ENCODE assay signal across 7 cellular contexts in the genomic region with DNA sequence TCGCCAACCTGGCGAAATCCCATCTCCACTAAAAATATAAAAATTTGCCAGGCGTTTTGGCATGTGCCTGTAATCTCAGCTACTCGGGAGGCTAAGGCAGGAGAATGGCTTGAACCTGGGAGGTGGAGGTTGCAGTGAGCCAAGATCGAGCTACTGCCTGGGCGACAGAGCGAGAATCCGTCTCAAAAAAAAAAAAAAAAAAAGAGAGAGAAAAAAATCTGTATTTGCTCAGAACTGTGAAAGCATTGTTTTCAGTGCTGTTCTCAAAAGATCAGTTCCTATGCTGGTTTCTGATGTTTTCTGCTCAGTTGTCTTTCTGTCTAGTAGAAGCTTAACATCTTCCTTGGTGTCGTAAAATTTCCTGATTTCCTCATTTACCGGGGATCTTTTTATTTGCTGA. TPM values are rescaled to one million over a fixed set of nuclear protein-coding genes. Genes with fewer than 3 reads are reported as not detected.
DNase-seq lines count a peak whose midpoint lies in the region; ATAC-seq, FAIRE-seq and TF ChIP-seq lines count a peak whose summit lies in the region.
"Had no signal": no experiment of that assay in that cellular context is flagged by ENCODE, and none has a peak within 500 bp of the region (broad histone marks: within the 10 kb centered on the region; RNA-seq: fewer than 3 reads in every experiment).

No MANE protein-coding gene starts in this region.

- H2AFZ ChIP-seq in HepG2 (ENCODE audit: low read length), result no peak overlapping the region
- H2AFZ ChIP-seq: parathyroid adenoma had no signal

- in situ Hi-C loops in HepG2 (cut with HindIII; ENCODE audit: extremely low pct_ligation_motif_present, low pct_unique_long_range_greater_than_20kb), result loop anchor here (10.0 kb wide), 1 partner anchor 76 kb away; no protein-coding TSS in a partner anchor

- FAIRE-seq in HepG2 (lab: Jason Lieb, UNC), result no peak

- 46% methylated on average over 10 of the region's 10 CpGs for WGBS in HepG2 (ENCODE audit: low lambda C conversion rate)
- WGBS in right lobe of liver (ENCODE audit: insufficient coverage, low coverage, low lambda C conversion rate, missing lambda C conversion rate), result 45% methylated on average over 7 of the region's 10 CpGs

- no peak for TF ChIP-seq RAD21 in HepG2 (CRISPR knock-in tag; IDR thresholded peaks at IDR 0.05)

- no peak for ATAC-seq in HepG2
- no peak for ATAC-seq in right lobe of liver
- no peak for ATAC-seq in upper lobe of right lung

- H3K27ac ChIP-seq in HepG2 (ENCODE audit: extremely low read length, insufficient read depth, low read length), result peak overlapping the region; percentile 8
- no peak overlapping the region for H3K27ac ChIP-seq in right lobe of liver
- peak overlapping the region; percentile 68 for H3K27ac ChIP-seq in upper lobe of right lung
- H3K27ac ChIP-seq: parathyroid adenoma had no signal

- H3K79me2 ChIP-seq in HepG2 (ENCODE audit: insufficient read depth, low read length), result peaks cover 76% of the 10 kb centered on the region

- peak overlapping the region in 2 of 3 experiments; percentile 17 to 83; a peak in 4 of 6 replicates for H3K4me3 ChIP-seq in HepG2 (replicated peaks in 1 of 3; ENCODE audit: insufficient read depth in 1 of 3, low read depth in 2 of 3, low read length in 3 of 3)
- H3K4me3 ChIP-seq in right lobe of liver, result no peak overlapping the region
- H3K4me3 ChIP-seq in epithelial cell of esophagus (ENCODE audit: low read length), result peak overlapping the region; percentile 43
- peak overlapping the region; percentile 54 for H3K4me3 ChIP-seq in upper lobe of right lung

- peak overlapping the region; percentile 56 for H3K9ac ChIP-seq in HepG2 (ENCODE audit: insufficient read depth, low read depth, low read length)
- H3K9ac ChIP-seq: parathyroid adenoma had no signal

- CTCF ChIA-PET in HepG2 (lab: Yijun Ruan, JAX; ENCODE audit: low intra/inter-chr PET ratio, low total read pairs), result no interaction called here

- peaks cover 5 to 16% of the 10 kb centered on the region in 2 experiments; a peak in 4 of 5 replicates for H3K36me3 ChIP-seq in HepG2 (replicated peaks in 1 of 2; ENCODE audit: control insufficient read depth in 1 of 2, insufficient read depth in 2 of 2, low read length in 2 of 2)
- peaks cover 0 to 11% (median 3%) of the 10 kb centered on the region in 4 donors for H3K36me3 ChIP-seq in right lobe of liver
- peaks cover 11% of the 10 kb centered on the region for H3K36me3 ChIP-seq in upper lobe of right lung

- peaks cover 58% of the 10 kb centered on the region for H4K20me1 ChIP-seq in HepG2 (ENCODE audit: insufficient read depth, low read length)

- TF ChIP-seq POLR2A in HepG2 (IDR thresholded peaks at IDR 0.05; ENCODE audit: insufficient read depth in 1 of 2, low read depth in 2 of 2, low read length in 2 of 2) (no peak), right lobe of liver (IDR thresholded peaks at IDR 0.05) (no peak)

- POLR2A ChIA-PET in HepG2 (lab: Yijun Ruan, JAX), result interaction anchor here (1.0 to 5.8 kb wide), 6 partner anchors 10 to 74 kb away, joined by 3 to 35 read pairs (median 4); partner anchors contain the start of gene AMH

- H3K9me3 ChIP-seq in HepG2 (ENCODE audit: low read length), result no peaks in the 10 kb centered on the region
- H3K9me3 ChIP-seq in right lobe of liver, result no peaks in the 10 kb centered on the region
- H3K9me3 ChIP-seq in upper lobe of right lung, result no peaks in the 10 kb centered on the region

- TF ChIP-seq CTCF in HepG2 (CRISPR knock-in tag; IDR thresholded peaks at IDR 0.05) (no peak), right lobe of liver (IDR thresholded peaks at IDR 0.05) (no peak), epithelial cell of esophagus (IDR thresholded peaks at IDR 0.05; ENCODE audit: insufficient read depth, low read depth, low read length, missing control alignments) (no peak), upper lobe of right lung (IDR thresholded peaks at IDR 0.05) (no peak)

- no TSS peak for BruUV-seq in HepG2 (replicated peaks; lab: Mats Ljungman, UMichigan)

- peak overlapping the region; percentile 98 for H3K4me2 ChIP-seq in HepG2 (ENCODE audit: low read depth, low read length)

- intact Hi-C loops in HepG2 (cut with micrococcal nuclease; ENCODE audit: unreplicated experiment), result loop anchor here (5.0 to 10.0 kb wide), 3 partner anchors 33 to 84 kb away; partner anchors contain the start of gene AP3D1
- intact Hi-C loops in right lobe of liver (cut with DNase I), result loop anchor here (5.0 to 10.0 kb wide), 2 partner anchors 33 to 76 kb away; no protein-coding TSS in a partner anchor
- intact Hi-C loops in upper lobe of right lung (cut with DNase I), result loop anchor here (5.0 kb wide), 1 partner anchor 33 kb away; no protein-coding TSS in a partner anchor

- TF ChIP-seq EP300 in HepG2 (IDR thresholded peaks at IDR 0.05; ENCODE audit: low read depth in 2 of 2, low read length in 2 of 2) (no peak), HepG2 (CRISPR knock-in tag; IDR thresholded peaks at IDR 0.05; ENCODE audit: borderline replicate concordance) (no peak)

- H3K27me3 ChIP-seq in HepG2 (ENCODE audit: control insufficient read depth in 1 of 2, insufficient read depth in 2 of 2, low read length in 2 of 2) (no peaks in the 10 kb centered on the region), right lobe of liver (no peaks in the 10 kb centered on the region), upper lobe of right lung (no peaks in the 10 kb centered on the region)

- DNase-seq in HepG2 (ENCODE audit: low spot score), result no peak
- no peak for DNase-seq in right lobe of liver
- DNase-seq in epithelial cell of esophagus (ENCODE audit: low read depth), result no peak
- DNase-seq in upper lobe of right lung, result no peak
- DNase-seq in NCI-H1092 treated with DMSO at 0.1 percent for 48 hours (lab: John Stamatoyannopoulos, UW), result no peak
- no peak for DNase-seq in stimulated activated CD4-positive, alpha-beta T cell treated with anti-CD3 and anti-CD28 coated beads, Interleukin-2, amount 100 ng/mL, for 24 hours

- H3K4me1 ChIP-seq in HepG2 (ENCODE audit: insufficient read depth, low read length), result peaks cover 85% of the 10 kb centered on the region
- peaks cover 0 to 55% (median 16%) of the 10 kb centered on the region in 4 donors for H3K4me1 ChIP-seq in right lobe of liver
- peaks cover 69% of the 10 kb centered on the region for H3K4me1 ChIP-seq in upper lobe of right lung

RNA-seq across cellular contexts. Expression of gene SF3A2, which starts 2.5 kb away (rescaled TPM):
- 8.8 and 10.1 TPM in 2 replicates for total RNA-seq in HepG2 (2016; rRNA removed; fragmentation: Illumina TruSeq; extraction: Trizol)
- 11.7 and 13.9 TPM in 2 replicates for total RNA-seq in HepG2 (2016; cell fraction: cytosol; rRNA removed; fragmentation: Illumina TruSeq; extraction: Trizol; ENCODE audit: low read depth)
- total RNA-seq in HepG2 (2016; cell fraction: insoluble cytoplasmic fraction; rRNA removed; fragmentation: Illumina TruSeq; extraction: Trizol), result 8.6 and 13.2 TPM in 2 replicates
- total RNA-seq in HepG2 (2016; cell fraction: membrane; rRNA removed; fragmentation: Illumina TruSeq; extraction: Trizol), result 13.1 and 15.2 TPM in 2 replicates
- 16.1 and 17.8 TPM in 2 replicates for total RNA-seq in HepG2 (2016; cell fraction: nucleus; rRNA removed; fragmentation: Illumina TruSeq; extraction: Trizol)
- 7.9 and 8.6 TPM in 2 replicates for polyA plus RNA-seq in HepG2 (2011; rRNA removed)
- polyA plus RNA-seq in HepG2 (2011; cell fraction: cytosol; rRNA removed), result 6.1 and 7.3 TPM in 2 replicates
- polyA plus RNA-seq in HepG2 (2011; cell fraction: nucleus; rRNA removed), result 34.7 and 47.7 TPM in 2 replicates
- polyA plus RNA-seq in HepG2 (2012), result 34.0 and 34.2 TPM in 2 replicates
- polyA plus RNA-seq in HepG2 (2016; cell fraction: cytosol; fragmentation: Illumina TruSeq; extraction: Trizol; ENCODE audit: low read depth), result 12.1 and 13.8 TPM in 2 replicates
- 18.7 and 31.5 TPM in 2 replicates for polyA plus RNA-seq in HepG2 (2016; cell fraction: insoluble cytoplasmic fraction; fragmentation: Illumina TruSeq; extraction: Trizol; ENCODE audit: low read depth)
- polyA plus RNA-seq in HepG2 (2016; cell fraction: membrane; fragmentation: Illumina TruSeq; extraction: Trizol; ENCODE audit: low read depth), result 17.7 and 21.0 TPM in 2 replicates
- polyA plus RNA-seq in HepG2 (2016; cell fraction: nucleus; fragmentation: Illumina TruSeq; extraction: Trizol; ENCODE audit: insufficient read depth, low read depth), result 46.1 and 47.0 TPM in 2 replicates
- 20.0 and 24.2 TPM in 2 replicates for polyA minus RNA-seq in HepG2 (2011; rRNA and poly(A)+ RNA removed; ENCODE audit: low replicate concordance)
- polyA minus RNA-seq in HepG2 (2011; cell fraction: cytosol; rRNA and poly(A)+ RNA removed), result 16.0 and 20.6 TPM in 2 replicates
- polyA minus RNA-seq in HepG2 (2011; cell fraction: nucleus; rRNA and poly(A)+ RNA removed), result 34.1 and 34.2 TPM in 2 replicates
- total RNA-seq in right lobe of liver, result 10 to 100 TPM; 14.0 to 22.1 (median 19.1) TPM
- 67.1 TPM for total RNA-seq in upper lobe of right lung

RNA-seq across cellular contexts. Expression of gene PLEKHJ1, which starts 3.0 kb away (rescaled TPM):
- 108 and 130 TPM in 2 replicates for total RNA-seq in HepG2 (2016; rRNA removed; fragmentation: Illumina TruSeq; extraction: Trizol)
- total RNA-seq in HepG2 (2016; cell fraction: cytosol; rRNA removed; fragmentation: Illumina TruSeq; extraction: Trizol; ENCODE audit: low read depth), result 129 and 146 TPM in 2 replicates
- 99.2 and 143 TPM in 2 replicates for total RNA-seq in HepG2 (2016; cell fraction: insoluble cytoplasmic fraction; rRNA removed; fragmentation: Illumina TruSeq; extraction: Trizol)
- 198 and 217 TPM in 2 replicates for total RNA-seq in HepG2 (2016; cell fraction: membrane; rRNA removed; fragmentation: Illumina TruSeq; extraction: Trizol)
- total RNA-seq in HepG2 (2016; cell fraction: nucleus; rRNA removed; fragmentation: Illumina TruSeq; extraction: Trizol), result 72.7 and 85.2 TPM in 2 replicates
- 70.5 and 89.7 TPM in 2 replicates for polyA plus RNA-seq in HepG2 (2011; rRNA removed)
- 94.0 and 125 TPM in 2 replicates for polyA plus RNA-seq in HepG2 (2011; cell fraction: cytosol; rRNA removed)
- polyA plus RNA-seq in HepG2 (2011; cell fraction: nucleus; rRNA removed), result 130 and 144 TPM in 2 replicates
- 41.8 and 57.9 TPM in 2 replicates for polyA plus RNA-seq in HepG2 (2012)
- polyA plus RNA-seq in HepG2 (2016; cell fraction: cytosol; fragmentation: Illumina TruSeq; extraction: Trizol; ENCODE audit: low read depth), result 147 and 176 TPM in 2 replicates
- 97.4 and 103 TPM in 2 replicates for polyA plus RNA-seq in HepG2 (2016; cell fraction: insoluble cytoplasmic fraction; fragmentation: Illumina TruSeq; extraction: Trizol; ENCODE audit: low read depth)
- polyA plus RNA-seq in HepG2 (2016; cell fraction: membrane; fragmentation: Illumina TruSeq; extraction: Trizol; ENCODE audit: low read depth), result 170 and 175 TPM in 2 replicates
- polyA plus RNA-seq in HepG2 (2016; cell fraction: nucleus; fragmentation: Illumina TruSeq; extraction: Trizol; ENCODE audit: insufficient read depth, low read depth), result 156 and 163 TPM in 2 replicates
- polyA minus RNA-seq in HepG2 (2011; rRNA and poly(A)+ RNA removed; ENCODE audit: low replicate concordance), result 33.4 and 58.0 TPM in 2 replicates
- 18.1 and 22.7 TPM in 2 replicates for polyA minus RNA-seq in HepG2 (2011; cell fraction: cytosol; rRNA and poly(A)+ RNA removed)
- 23.2 and 28.0 TPM in 2 replicates for polyA minus RNA-seq in HepG2 (2011; cell fraction: nucleus; rRNA and poly(A)+ RNA removed)
- 10 to 100 TPM; 24.4 to 49.3 (median 28.6) TPM for total RNA-seq in right lobe of liver
- 54.6 TPM for total RNA-seq in upper lobe of right lung

RNA-seq across cellular contexts. Expression of gene AMH, which starts 9.9 kb away (rescaled TPM):
- total RNA-seq in HepG2 (2016; rRNA removed; fragmentation: Illumina TruSeq; extraction: Trizol) (0.18 TPM in 1 of 2 replicates, not detected in the other), right lobe of liver (1 to 10 TPM in 1 of 6 experiments, under 1 TPM in 5; 0.24 to 1.2 (median 0.59) TPM), upper lobe of right lung (6.1 TPM)
- not detected in 2 replicates for total RNA-seq in HepG2 (2016; cell fraction: cytosol; rRNA removed; fragmentation: Illumina TruSeq; extraction: Trizol; ENCODE audit: low read depth)
- total RNA-seq in HepG2 (2016; cell fraction: insoluble cytoplasmic fraction; rRNA removed; fragmentation: Illumina TruSeq; extraction: Trizol), result not detected in 2 replicates
- total RNA-seq in HepG2 (2016; cell fraction: membrane; rRNA removed; fragmentation: Illumina TruSeq; extraction: Trizol), result 0.09 TPM in 1 of 2 replicates, not detected in the other
- not detected in 2 replicates for total RNA-seq in HepG2 (2016; cell fraction: nucleus; rRNA removed; fragmentation: Illumina TruSeq; extraction: Trizol)
- polyA plus RNA-seq in HepG2 (2011; rRNA removed), result 0.03 and 0.04 TPM in 2 replicates
- polyA plus RNA-seq in HepG2 (2011; cell fraction: cytosol; rRNA removed), result 0.05 TPM in 1 of 2 replicates, not detected in the other
- 1.2 and 2.0 TPM in 2 replicates for polyA plus RNA-seq in HepG2 (2011; cell fraction: nucleus; rRNA removed)
- polyA plus RNA-seq in HepG2 (2012), result 0.08 TPM in 1 of 2 replicates, not detected in the other
- polyA plus RNA-seq in HepG2 (2016; cell fraction: cytosol; fragmentation: Illumina TruSeq; extraction: Trizol; ENCODE audit: low read depth), result 0.06 TPM in 1 of 2 replicates, not detected in the other
- polyA plus RNA-seq in HepG2 (2016; cell fraction: insoluble cytoplasmic fraction; fragmentation: Illumina TruSeq; extraction: Trizol; ENCODE audit: low read depth), result not detected in 2 replicates
- polyA plus RNA-seq in HepG2 (2016; cell fraction: membrane; fragmentation: Illumina TruSeq; extraction: Trizol; ENCODE audit: low read depth), result not detected in 2 replicates
- 0.51 TPM in 2 replicates for polyA plus RNA-seq in HepG2 (2016; cell fraction: nucleus; fragmentation: Illumina TruSeq; extraction: Trizol; ENCODE audit: insufficient read depth, low read depth)
- polyA minus RNA-seq in HepG2 (2011; rRNA and poly(A)+ RNA removed; ENCODE audit: low replicate concordance), result 0.48 and 1.0 TPM in 2 replicates
- not detected in 2 replicates for polyA minus RNA-seq in HepG2 (2011; cell fraction: cytosol; rRNA and poly(A)+ RNA removed)
- 0.62 TPM in 1 of 2 replicates, not detected in the other for polyA minus RNA-seq in HepG2 (2011; cell fraction: nucleus; rRNA and poly(A)+ RNA removed)

RNA-seq across cellular contexts. Expression of gene JSRP1, which starts 17.0 kb away (rescaled TPM):
- total RNA-seq in HepG2 (2016; rRNA removed; fragmentation: Illumina TruSeq; extraction: Trizol) (0.38 and 0.73 TPM in 2 replicates), right lobe of liver (under 1 TPM in 3 of 6 experiments, not detected in 3; 0.28 to 0.81 (median 0.42) TPM), upper lobe of right lung (1.1 TPM)
- 1.1 TPM in 2 replicates for total RNA-seq in HepG2 (2016; cell fraction: cytosol; rRNA removed; fragmentation: Illumina TruSeq; extraction: Trizol; ENCODE audit: low read depth)
- total RNA-seq in HepG2 (2016; cell fraction: insoluble cytoplasmic fraction; rRNA removed; fragmentation: Illumina TruSeq; extraction: Trizol), result 0.54 and 0.56 TPM in 2 replicates
- total RNA-seq in HepG2 (2016; cell fraction: membrane; rRNA removed; fragmentation: Illumina TruSeq; extraction: Trizol), result 0.96 and 1.2 TPM in 2 replicates
- total RNA-seq in HepG2 (2016; cell fraction: nucleus; rRNA removed; fragmentation: Illumina TruSeq; extraction: Trizol), result 0.40 and 0.69 TPM in 2 replicates
- 0.16 and 0.39 TPM in 2 replicates for polyA plus RNA-seq in HepG2 (2011; rRNA removed)
- 0.27 and 0.36 TPM in 2 replicates for polyA plus RNA-seq in HepG2 (2011; cell fraction: cytosol; rRNA removed)
- polyA plus RNA-seq in HepG2 (2011; cell fraction: nucleus; rRNA removed), result 0.29 TPM in 1 of 2 replicates, not detected in the other
- polyA plus RNA-seq in HepG2 (2012), result 0.41 and 0.44 TPM in 2 replicates
- 0.88 and 1.2 TPM in 2 replicates for polyA plus RNA-seq in HepG2 (2016; cell fraction: cytosol; fragmentation: Illumina TruSeq; extraction: Trizol; ENCODE audit: low read depth)
- polyA plus RNA-seq in HepG2 (2016; cell fraction: insoluble cytoplasmic fraction; fragmentation: Illumina TruSeq; extraction: Trizol; ENCODE audit: low read depth), result 0.73 and 0.80 TPM in 2 replicates
- 0.84 and 1.0 TPM in 2 replicates for polyA plus RNA-seq in HepG2 (2016; cell fraction: membrane; fragmentation: Illumina TruSeq; extraction: Trizol; ENCODE audit: low read depth)
- polyA plus RNA-seq in HepG2 (2016; cell fraction: nucleus; fragmentation: Illumina TruSeq; extraction: Trizol; ENCODE audit: insufficient read depth, low read depth), result 0.57 and 0.95 TPM in 2 replicates
- not detected in 2 replicates for polyA minus RNA-seq in HepG2 (2011; rRNA and poly(A)+ RNA removed; ENCODE audit: low replicate concordance)
- not detected in 2 replicates for polyA minus RNA-seq in HepG2 (2011; cell fraction: cytosol; rRNA and poly(A)+ RNA removed)
- not detected in 2 replicates for polyA minus RNA-seq in HepG2 (2011; cell fraction: nucleus; rRNA and poly(A)+ RNA removed)

RNA-seq across cellular contexts. Expression of gene PEAK3, which starts 42.8 kb away (rescaled TPM):
- total RNA-seq in HepG2 (2016; rRNA removed; fragmentation: Illumina TruSeq; extraction: Trizol) (not detected in 2 replicates), right lobe of liver (under 1 TPM; 0.07 to 0.49 (median 0.36) TPM), upper lobe of right lung (4.5 TPM)
- total RNA-seq in HepG2 (2016; cell fraction: cytosol; rRNA removed; fragmentation: Illumina TruSeq; extraction: Trizol; ENCODE audit: low read depth), result not detected in 2 replicates
- total RNA-seq in HepG2 (2016; cell fraction: insoluble cytoplasmic fraction; rRNA removed; fragmentation: Illumina TruSeq; extraction: Trizol), result not detected in 2 replicates
- not detected in 2 replicates for total RNA-seq in HepG2 (2016; cell fraction: membrane; rRNA removed; fragmentation: Illumina TruSeq; extraction: Trizol)
- total RNA-seq in HepG2 (2016; cell fraction: nucleus; rRNA removed; fragmentation: Illumina TruSeq; extraction: Trizol), result not detected in 2 replicates
- polyA plus RNA-seq in HepG2 (2011; rRNA removed), result not detected in 2 replicates
- not detected in 2 replicates for polyA plus RNA-seq in HepG2 (2011; cell fraction: cytosol; rRNA removed)
- not detected in 2 replicates for polyA plus RNA-seq in HepG2 (2011; cell fraction: nucleus; rRNA removed)
- polyA plus RNA-seq in HepG2 (2012), result not detected in 2 replicates
- polyA plus RNA-seq in HepG2 (2016; cell fraction: cytosol; fragmentation: Illumina TruSeq; extraction: Trizol; ENCODE audit: low read depth), result not detected in 2 replicates
- polyA plus RNA-seq in HepG2 (2016; cell fraction: insoluble cytoplasmic fraction; fragmentation: Illumina TruSeq; extraction: Trizol; ENCODE audit: low read depth), result not detected in 2 replicates
- not detected in 2 replicates for polyA plus RNA-seq in HepG2 (2016; cell fraction: membrane; fragmentation: Illumina TruSeq; extraction: Trizol; ENCODE audit: low read depth)
- not detected in 2 replicates for polyA plus RNA-seq in HepG2 (2016; cell fraction: nucleus; fragmentation: Illumina TruSeq; extraction: Trizol; ENCODE audit: insufficient read depth, low read depth)
- polyA minus RNA-seq in HepG2 (2011; rRNA and poly(A)+ RNA removed; ENCODE audit: low replicate concordance), result not detected in 2 replicates
- not detected in 2 replicates for polyA minus RNA-seq in HepG2 (2011; cell fraction: cytosol; rRNA and poly(A)+ RNA removed)
- not detected in 2 replicates for polyA minus RNA-seq in HepG2 (2011; cell fraction: nucleus; rRNA and poly(A)+ RNA removed)

Comparison
In these comparisons a context has a peak if more than half of its experiments do, and no peak if none do; other contexts are left out.
1. H3K27ac ChIP-seq: peak in HepG2 (single experiment) and upper lobe of right lung (single experiment); none in right lobe of liver (0 of 3).
2. H3K4me3 ChIP-seq: peak in HepG2 (2 of 3), epithelial cell of esophagus (single experiment) and upper lobe of right lung (single experiment); none in right lobe of liver (0 of 3).